ENCODE assay signal across 25 cellular contexts in the genomic region with DNA sequence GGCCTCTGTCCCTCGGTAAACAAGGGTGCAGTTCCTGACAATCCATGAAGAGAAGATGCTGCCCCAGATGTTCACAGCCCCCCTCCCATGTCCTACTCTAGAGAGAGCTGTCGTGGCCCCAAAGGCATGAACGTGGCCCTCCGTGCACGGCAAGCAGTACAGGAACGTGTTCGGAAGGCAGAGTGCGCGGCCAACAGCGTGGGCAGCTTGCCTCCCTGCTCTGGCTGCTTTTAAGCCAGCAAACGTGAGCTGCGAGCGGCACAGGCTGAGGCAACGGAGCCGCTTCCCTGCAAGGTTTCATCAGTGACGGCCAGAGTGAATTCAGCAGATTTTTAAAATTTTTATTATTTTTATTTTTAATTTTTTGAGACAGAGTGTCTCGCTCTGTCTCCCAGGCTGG.
"Had no signal": no experiment of that assay in that cellular context is flagged by ENCODE, and none has a peak within 500 bp of the region (broad histone marks: within the 10 kb centered on the region; RNA-seq: fewer than 3 reads in every experiment).

No MANE protein-coding gene starts in this region.

- H3K27me3 Mint-ChIP-seq: memory B cell; stimulated activated memory B cell treated with anti-CD40 and anti-IgM and Interleukin-4, amounts not matched to agents 10 μg/mL and 1 μg/mL and 100 μg/mL, for 72 hours; stimulated activated naive CD8-positive, alpha-beta T cell treated with anti-CD3 and anti-CD28 coated beads, Interleukin-15, Interleukin-2, amounts not matched to agents 100 ng/mL and 50 ng/mL, for 24 hours had no signal

- H3K9me3 ChIP-seq: lower lobe of right lung, psoas muscle, spleen, tibial nerve, upper lobe of right lung, vagina had no signal

- H2AFZ ChIP-seq: parathyroid adenoma had no signal

- H3K4me1 ChIP-seq: foreskin keratinocyte, lower lobe of right lung, parathyroid adenoma, upper lobe of right lung had no signal

- H3K9ac ChIP-seq: parathyroid adenoma had no signal

- H3K4me1 Mint-ChIP-seq: endodermal cell had no signal

- H3K36me3 ChIP-seq: lower lobe of right lung, tibial nerve, upper lobe of right lung, vagina had no signal

- DNase-seq: effector CD4-positive, alpha-beta T cell; endodermal cell; erythroblast; foreskin keratinocyte; hippocampal formation; kidney glomerular epithelial cell; lower lobe of right lung; natural killer cell; retina; spleen; stimulated activated CD4-positive, alpha-beta T cell treated with anti-CD3 and anti-CD28 coated beads, Interleukin-15, amount 100 ng/mL, for 24 hours; stimulated activated CD4-positive, alpha-beta T cell treated with anti-CD3 and anti-CD28 coated beads, Interleukin-1b, Interleukin-23, amount 100 ng/mL, for 48 hours; stimulated activated CD4-positive, alpha-beta T cell treated with anti-CD3 and anti-CD28 coated beads, Interleukin-4, amount 100 ng/mL, for 24 hours; upper lobe of right lung had no signal

- H3K36me3 Mint-ChIP-seq: memory B cell; mesothelial cell of epicardium; natural killer cell; stimulated activated memory B cell treated with anti-CD40 and anti-IgM and Interleukin-4, amounts not matched to agents 10 μg/mL and 1 μg/mL and 100 μg/mL, for 72 hours had no signal

- H3K4me3 ChIP-seq: coronary artery, lower lobe of right lung, psoas muscle, spleen, tibial nerve, upper lobe of right lung, vagina had no signal

- H3K27me3 ChIP-seq: foreskin keratinocyte, spleen, tibial nerve, upper lobe of right lung, vagina had no signal

- H3K27ac ChIP-seq: coronary artery, foreskin keratinocyte, lower lobe of right lung, parathyroid adenoma, psoas muscle, spleen, tibial nerve, upper lobe of right lung, vagina had no signal

- H3K9me3 Mint-ChIP-seq: endodermal cell; memory B cell; mesothelial cell of epicardium; natural killer cell; stimulated activated memory B cell treated with anti-CD40 and anti-IgM and Interleukin-4, amounts not matched to agents 10 μg/mL and 1 μg/mL and 100 μg/mL, for 72 hours; stimulated activated naive CD8-positive, alpha-beta T cell treated with anti-CD3 and anti-CD28 coated beads, Interleukin-15, Interleukin-2, amounts not matched to agents 100 ng/mL and 50 ng/mL, for 24 hours had no signal

- ATAC-seq: foreskin keratinocyte; left lobe of liver; lower lobe of right lung; natural killer cell; sciatic nerve; stimulated activated memory B cell treated with anti-CD40 and anti-IgM and Interleukin-4, amounts not matched to agents 10 μg/mL and 1 μg/mL and 100 μg/mL, for 72 hours; upper lobe of right lung had no signal

- H3K79me2 ChIP-seq: parathyroid adenoma had no signal

- H3K4me3 Mint-ChIP-seq: endodermal cell; memory B cell; mesothelial cell of epicardium; natural killer cell; stimulated activated memory B cell treated with anti-CD40 and anti-IgM and Interleukin-4, amounts not matched to agents 10 μg/mL and 1 μg/mL and 100 μg/mL, for 72 hours; stimulated activated naive CD8-positive, alpha-beta T cell treated with anti-CD3 and anti-CD28 coated beads, Interleukin-15, Interleukin-2, amounts not matched to agents 100 ng/mL and 50 ng/mL, for 24 hours had no signal

- H3K27ac Mint-ChIP-seq: memory B cell; mesothelial cell of epicardium; stimulated activated memory B cell treated with anti-CD40 and anti-IgM and Interleukin-4, amounts not matched to agents 10 μg/mL and 1 μg/mL and 100 μg/mL, for 72 hours; stimulated activated naive CD8-positive, alpha-beta T cell treated with anti-CD3 and anti-CD28 coated beads, Interleukin-15, Interleukin-2, amounts not matched to agents 100 ng/mL and 50 ng/mL, for 24 hours had no signal
